In genomic region chr4:8241895-8242696, GRCh38 we compare ENCODE assay signal across 1 cellular context.
TF ChIP-seq lines count a peak whose summit lies in the region.

No MANE protein-coding gene starts in this region.

TF ChIP-seq in HepG2, 621 proteins besides CTCF, POLR2A, EP300 and RAD21 (continued from another document and continues in another):
- TF ChIP-seq POGK (CRISPR knock-in tag; conservative IDR thresholded peaks at IDR 0.05) (no peak), HNF1B (CRISPR knock-in tag; IDR thresholded peaks at IDR 0.05) (peak; percentile 67; the same call in 1 of the 2 replicates), ZNF792 (CRISPR knock-in tag; IDR thresholded peaks at IDR 0.05) (peak; percentile 25; the same call in 1 of the 2 replicates), RBM39 (IDR thresholded peaks at IDR 0.05; ENCODE audit: low read depth, low read length, poor library complexity, severe bottlenecking) (peak; percentile 34), ZNF546 (CRISPR knock-in tag; conservative IDR thresholded peaks at IDR 0.05) (no peak), RBM22 (optimal IDR thresholded peaks at IDR 0.05; ENCODE audit: low read length) (peak; percentile 60), ZNF607 (CRISPR knock-in tag; IDR thresholded peaks at IDR 0.05; ENCODE audit: borderline replicate concordance) (peak; percentile 49; the same call in 1 of the 2 replicates), DR1 (CRISPR knock-in tag; IDR thresholded peaks at IDR 0.05) (no peak), NFAT5 (CRISPR knock-in tag; IDR thresholded peaks at IDR 0.05) (no peak), ZBTB37 (CRISPR knock-in tag; IDR thresholded peaks at IDR 0.05) (no peak), RARA (CRISPR knock-in tag; IDR thresholded peaks at IDR 0.05) (peak; percentile 33; the same call in 1 of the 2 replicates), E2F2 (CRISPR knock-in tag; IDR thresholded peaks at IDR 0.05; ENCODE audit: borderline replicate concordance) (no peak), ZNF282 (IDR thresholded peaks at IDR 0.05; ENCODE audit: partially characterized antibody) (no peak), ZNF776 (CRISPR knock-in tag; IDR thresholded peaks at IDR 0.05) (no peak), BATF2 (CRISPR knock-in tag; IDR thresholded peaks at IDR 0.05) (no peak), PCBP2 (optimal IDR thresholded peaks at IDR 0.05; ENCODE audit: low read depth, low read length, poor library complexity, severe bottlenecking) (no peak), ZBTB7A (CRISPR knock-in tag; IDR thresholded peaks at IDR 0.05) (peak; percentile 47; the same call in 1 of the 2 replicates), RXRA (CRISPR knock-in tag; IDR thresholded peaks at IDR 0.05) (peak; percentile 55; the same call in 1 of the 2 replicates), ZNF800 (CRISPR knock-in tag; IDR thresholded peaks at IDR 0.05) (0 out of 2 replicates have a peak, but pooled peaks have one; percentile 30), SMAD1 (CRISPR knock-in tag; IDR thresholded peaks at IDR 0.05; ENCODE audit: borderline replicate concordance, low read depth) (no peak), SMC3 (IDR thresholded peaks at IDR 0.05; ENCODE audit: low read length) (peak; percentile 39; the same call in 1 of the 2 replicates), SMAD3 (CRISPR knock-in tag; IDR thresholded peaks at IDR 0.05) (no peak), SALL1 (CRISPR knock-in tag; IDR thresholded peaks at IDR 0.05) (peak; percentile 31; the same call in 1 of the 2 replicates), CREB1 (IDR thresholded peaks at IDR 0.05) (no peak), CREB1 (CRISPR knock-in tag; IDR thresholded peaks at IDR 0.05) (no peak), SNAPC2 (CRISPR knock-in tag; IDR thresholded peaks at IDR 0.05) (0 out of 2 replicates have a peak, but pooled peaks have one; percentile 56), ARID4A (CRISPR knock-in tag; IDR thresholded peaks at IDR 0.05; ENCODE audit: borderline replicate concordance) (peak; percentile 28; the same call in 1 of the 2 replicates), ZNF276 (CRISPR knock-in tag; IDR thresholded peaks at IDR 0.05; ENCODE audit: low read depth) (no peak), HNF4G (IDR thresholded peaks at IDR 0.05; ENCODE audit: borderline replicate concordance, low read depth, low read length) (no peak), HNF4G (CRISPR knock-in tag; IDR thresholded peaks at IDR 0.05; ENCODE audit: borderline replicate concordance, low read depth) (no peak), YEATS2 (CRISPR knock-in tag; IDR thresholded peaks at IDR 0.05; ENCODE audit: borderline replicate concordance) (no peak), HMGXB4 (CRISPR knock-in tag; IDR thresholded peaks at IDR 0.05; ENCODE audit: borderline replicate concordance in 1 of 2, low read depth in 1 of 2) (0 out of 4 replicates have a peak, but pooled peaks of 1 of the 2 experiments have one; percentile 20)
